ENCODE assay signal across 1 cellular context in the genomic region with DNA sequence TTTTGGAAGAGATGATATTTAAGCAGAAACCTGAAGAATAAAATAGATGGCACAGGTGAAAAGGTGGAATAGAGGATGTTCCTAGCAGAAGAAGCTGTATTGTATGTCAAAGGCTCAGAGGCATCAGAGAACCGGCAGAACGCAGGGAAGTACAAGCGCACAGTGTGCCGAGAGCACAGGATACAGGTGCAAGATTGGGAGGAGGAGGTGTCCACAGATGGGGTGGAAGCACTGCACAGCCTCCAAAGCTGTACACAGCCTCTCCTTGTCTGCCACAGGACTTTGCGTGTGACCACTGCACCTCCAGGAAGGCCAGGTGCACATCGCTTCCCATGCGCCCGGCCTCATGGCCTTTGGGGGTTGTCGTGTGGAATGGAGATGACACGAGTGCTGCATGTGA.
TF ChIP-seq lines count a peak whose summit lies in the region.

No MANE protein-coding gene starts in this region.

TF ChIP-seq in WTC11, 78 proteins besides CTCF, POLR2A, EP300 and RAD21 (continued from another document):
- TF ChIP-seq TP53 (CRISPR knock-in tag; IDR thresholded peaks at IDR 0.05) = no peak
- TF ChIP-seq ZNF232 (CRISPR knock-in tag; IDR thresholded peaks at IDR 0.05) = no peak
- TF ChIP-seq GTF2I (CRISPR knock-in tag; conservative IDR thresholded peaks at IDR 0.05) = no peak
- TF ChIP-seq, protein P1, sequence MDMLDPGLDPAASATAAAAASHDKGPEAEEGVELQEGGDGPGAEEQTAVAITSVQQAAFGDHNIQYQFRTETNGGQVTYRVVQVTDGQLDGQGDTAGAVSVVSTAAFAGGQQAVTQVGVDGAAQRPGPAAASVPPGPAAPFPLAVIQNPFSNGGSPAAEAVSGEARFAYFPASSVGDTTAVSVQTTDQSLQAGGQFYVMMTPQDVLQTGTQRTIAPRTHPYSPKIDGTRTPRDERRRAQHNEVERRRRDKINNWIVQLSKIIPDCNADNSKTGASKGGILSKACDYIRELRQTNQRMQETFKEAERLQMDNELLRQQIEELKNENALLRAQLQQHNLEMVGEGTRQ (CRISPR knock-in tag; IDR thresholded peaks at IDR 0.05) = no peak
- TF ChIP-seq ZNF671 (CRISPR knock-in tag; IDR thresholded peaks at IDR 0.05) = no peak
- TF ChIP-seq FOXK1 (CRISPR knock-in tag; IDR thresholded peaks at IDR 0.05) = no peak
- TF ChIP-seq, protein P2, sequence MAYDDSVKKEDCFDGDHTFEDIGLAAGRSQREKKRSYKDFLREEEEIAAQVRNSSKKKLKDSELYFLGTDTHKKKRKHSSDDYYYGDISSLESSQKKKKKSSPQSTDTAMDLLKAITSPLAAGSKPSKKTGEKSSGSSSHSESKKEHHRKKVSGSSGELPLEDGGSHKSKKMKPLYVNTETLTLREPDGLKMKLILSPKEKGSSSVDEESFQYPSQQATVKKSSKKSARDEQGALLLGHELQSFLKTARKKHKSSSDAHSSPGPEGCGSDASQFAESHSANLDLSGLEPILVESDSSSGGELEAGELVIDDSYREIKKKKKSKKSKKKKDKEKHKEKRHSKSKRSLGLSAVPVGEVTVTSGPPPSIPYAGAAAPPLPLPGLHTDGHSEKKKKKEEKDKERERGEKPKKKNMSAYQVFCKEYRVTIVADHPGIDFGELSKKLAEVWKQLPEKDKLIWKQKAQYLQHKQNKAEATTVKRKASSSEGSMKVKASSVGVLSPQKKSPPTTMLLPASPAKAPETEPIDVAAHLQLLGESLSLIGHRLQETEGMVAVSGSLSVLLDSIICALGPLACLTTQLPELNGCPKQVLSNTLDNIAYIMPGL (CRISPR knock-in tag; IDR thresholded peaks at IDR 0.05) = no peak
- no peak for TF ChIP-seq RELA (CRISPR knock-in tag; IDR thresholded peaks at IDR 0.05; ENCODE audit: borderline replicate concordance)
- TF ChIP-seq IRF2 (CRISPR knock-in tag; IDR thresholded peaks at IDR 0.05; ENCODE audit: borderline replicate concordance, low read depth) = no peak
- TF ChIP-seq FOXP1 (CRISPR knock-in tag; IDR thresholded peaks at IDR 0.05; ENCODE audit: borderline replicate concordance) = no peak
TF ChIP-seq in WTC11: peak in this region for 0.
